In genomic region chr2:46547223-46548102, GRCh38 we compare ENCODE assay signal across 10 cellular contexts. TPM values are rescaled to one million over a fixed set of nuclear protein-coding genes. Genes with fewer than 3 reads are reported as not detected.
DNase-seq lines count a peak whose midpoint lies in the region; ATAC-seq and TF ChIP-seq lines count a peak whose summit lies in the region.
"Had no signal": no experiment of that assay in that cellular context is flagged by ENCODE, and none has a peak within 500 bp of the region (broad histone marks: within the 10 kb centered on the region; RNA-seq: fewer than 3 reads in every experiment).

No MANE protein-coding gene starts in this region.

- H3K4me1 Mint-ChIP-seq in memory B cell: peaks cover 76% of the 10 kb centered on the region

- H3K27ac ChIP-seq in tibial nerve: peak overlapping the region in 3 of 4 donors; percentile 43 to 72 (median 70)
- H3K27ac ChIP-seq: GM23248 had no signal

- no peaks in the 10 kb centered on the region for H3K27me3 Mint-ChIP-seq in memory B cell
- H3K27me3 Mint-ChIP-seq: activated naive CD8-positive, alpha-beta T cell treated with anti-CD3 and anti-CD28 coated beads, Interleukin-2, amount 10 ng/mL, durations not matched to agents 7 days and 5 days had no signal

- H3K4me3 ChIP-seq in tibial nerve: no peak overlapping the region
- H3K4me3 ChIP-seq: GM23248 had no signal

- peaks cover 0 to 25% (median 0%) of the 10 kb centered on the region in 3 donors for H3K36me3 ChIP-seq in tibial nerve

- H3K4me1 ChIP-seq in tibial nerve: peaks cover 0 to 81% (median 51%) of the 10 kb centered on the region in 4 donors

- peak overlapping the region; percentile 82 for H3K4me3 Mint-ChIP-seq in memory B cell
- H3K4me3 Mint-ChIP-seq: activated naive CD8-positive, alpha-beta T cell treated with anti-CD3 and anti-CD28 coated beads, Interleukin-2, amount 10 ng/mL, durations not matched to agents 7 days and 5 days had no signal

- no peaks in the 10 kb centered on the region for H3K27me3 ChIP-seq in tibial nerve

- no peaks in the 10 kb centered on the region for H3K9me3 Mint-ChIP-seq in memory B cell
- H3K9me3 Mint-ChIP-seq: activated naive CD8-positive, alpha-beta T cell treated with anti-CD3 and anti-CD28 coated beads, Interleukin-2, amount 10 ng/mL, durations not matched to agents 7 days and 5 days had no signal

- 25 to 38% methylated on average over 3 of the region's 4 CpGs for whole genome bisulfite sequencing in tibial nerve, 2 donors

- no peaks in the 10 kb centered on the region for H3K9me3 ChIP-seq in tibial nerve

- ATAC-seq in memory B cell (ENCODE audit: low read depth) (no peak), HG03280 (IDR thresholded peaks at IDR 0.05; ENCODE audit: unreplicated experiment) (no peak)

- TF ChIP-seq CTCF in tibial nerve (IDR thresholded peaks at IDR 0.05): no peak

- DNase-seq in SKM-1 treated with dmso at 0.1 percent for 144 hours (lab: John Stamatoyannopoulos, UW; ENCODE audit: unreplicated experiment): peak; percentile 39
- DNase-seq in SKM-1 (lab: John Stamatoyannopoulos, UW; ENCODE audit: unreplicated experiment): no peak
- DNase-seq in cerebellar nuclear complex (lab: John Stamatoyannopoulos, UW): peak; percentile 27 to 54
- no peak for DNase-seq in memory B cell (ENCODE audit: low spot score in 2 of 2)
- DNase-seq in tibial nerve (ENCODE audit: low spot score in 2 of 2): peak in 1 of 2 donors; percentile 54
- no peak for DNase-seq in NCI-H128 (lab: John Stamatoyannopoulos, UW; ENCODE audit: unreplicated experiment)
- DNase-seq in cortex of kidney (lab: John Stamatoyannopoulos, UW): no peak
- DNase-seq: activated naive CD8-positive, alpha-beta T cell treated with anti-CD3 and anti-CD28 coated beads, Interleukin-2, amount 10 ng/mL, durations not matched to agents 7 days and 5 days; GM23248 had no signal

- peaks cover 9% of the 10 kb centered on the region for H3K36me3 Mint-ChIP-seq in memory B cell

- H3K27ac Mint-ChIP-seq in memory B cell: peak overlapping the region; percentile 93
- H3K27ac Mint-ChIP-seq: activated naive CD8-positive, alpha-beta T cell treated with anti-CD3 and anti-CD28 coated beads, Interleukin-2, amount 10 ng/mL, durations not matched to agents 7 days and 5 days had no signal

- no peak for TF ChIP-seq POLR2A in tibial nerve (IDR thresholded peaks at IDR 0.05)

- TF ChIP-seq EP300 in tibial nerve (IDR thresholded peaks at IDR 0.05): peak in 1 of 2 donors; percentile 62

RNA-seq across cellular contexts. Expression of gene ATP6V1E2, which starts 5.1 kb away (rescaled TPM):
- 1 to 10 TPM; 1.8 to 9.0 (median 3.9) TPM for total RNA-seq in tibial nerve

RNA-seq across cellular contexts. Expression of gene RHOQ, which starts 5.2 kb away (rescaled TPM):
- total RNA-seq in tibial nerve: 100 to 1,000 TPM; 116 to 149 (median 127) TPM

Comparison
In these comparisons a context has a peak if more than half of its experiments do, and no peak if none do; other contexts are left out.
1. DNase-seq: peak in SKM-1 treated with dmso at 0.1 percent for 144 hours (single experiment) and cerebellar nuclear complex (2 of 2); none in SKM-1 (single experiment), memory B cell (0 of 2), NCI-H128 (single experiment) and cortex of kidney (single experiment).